9 cellular contexts compared by ENCODE assay signal in genomic region chr6:36033935-36034334, GRCh38. TPM values are rescaled to one million over a fixed set of nuclear protein-coding genes. Genes with fewer than 3 reads are reported as not detected.
DNase-seq lines count a peak whose midpoint lies in the region; ATAC-seq and TF ChIP-seq lines count a peak whose summit lies in the region.
"Had no signal": no experiment of that assay in that cellular context is flagged by ENCODE, and none has a peak within 500 bp of the region (broad histone marks: within the 10 kb centered on the region; RNA-seq: fewer than 3 reads in every experiment).

No MANE protein-coding gene starts in this region.

- TF ChIP-seq CTCF in NB4 (IDR thresholded peaks at IDR 0.05; ENCODE audit: low read depth, low read length) = no peak

- no peaks in the 10 kb centered on the region for H3K27me3 Mint-ChIP-seq in activated T-cell treated with anti-CD3 and anti-CD28 coated beads, Interleukin-2, amount 50 U/mL, for 4 hours (ENCODE audit: low read depth)

- no peak for TF ChIP-seq POLR2A in NB4 (IDR thresholded peaks at IDR 0.05; ENCODE audit: extremely low read depth, insufficient read length)

- H3K36me3 Mint-ChIP-seq in activated T-cell treated with anti-CD3 and anti-CD28 coated beads, Interleukin-2, amount 50 U/mL, for 4 hours (ENCODE audit: insufficient read depth) = peaks cover 11% of the 10 kb centered on the region

- POLR2A ChIA-PET in HEK293T (lab: Yijun Ruan, JAX) = no interaction called here

- peaks cover 76% of the 10 kb centered on the region for H3K4me1 Mint-ChIP-seq in activated T-cell treated with anti-CD3 and anti-CD28 coated beads, Interleukin-2, amount 50 U/mL, for 4 hours (ENCODE audit: low read depth)

- DNase-seq in NB4 (ENCODE audit: low read depth) (peak; percentile 59), iris pigment epithelial cell (ENCODE audit: low read depth) (peak; percentile 45), NCI-H524 treated with DMSO at 0.1 percent for 48 hours (lab: John Stamatoyannopoulos, UW) (no peak), NCI-H1417 (lab: John Stamatoyannopoulos, UW) (no peak), GDM1 (lab: John Stamatoyannopoulos, UW) (no peak), HEK293T (ENCODE audit: extremely low spot score) (no peak)
- DNase-seq in activated T-cell treated with anti-CD3 and anti-CD28 coated beads, Interleukin-2, amount 50 U/mL, for 4 hours = peak; percentile 29
- DNase-seq in stimulated activated CD8-positive, alpha-beta memory T cell treated with anti-CD3 and anti-CD28 coated beads, Interleukin-4, amount 100 ng/mL, for 48 hours = peak; percentile 63
- DNase-seq: tibial artery had no signal

- H3K4me3 Mint-ChIP-seq in activated T-cell treated with anti-CD3 and anti-CD28 coated beads, Interleukin-2, amount 50 U/mL, for 4 hours = no peak overlapping the region

- ATAC-seq in activated T-cell treated with anti-CD3 and anti-CD28 coated beads, Interleukin-2, amount 50 U/mL, for 4 hours = peak; percentile 88 to 89

- no peaks in the 10 kb centered on the region for H3K9me3 Mint-ChIP-seq in activated T-cell treated with anti-CD3 and anti-CD28 coated beads, Interleukin-2, amount 50 U/mL, for 4 hours

- peak overlapping the region; percentile 18 for H3K4me3 ChIP-seq in NB4 (ENCODE audit: low read depth, low read length)
- H3K4me3 ChIP-seq: tibial artery had no signal

- CTCF ChIA-PET in HEK293T (lab: Yijun Ruan, JAX) = no interaction called here

TF ChIP-seq in HEK293T, 16 proteins besides CTCF, POLR2A, EP300 and RAD21:
- no peak for TF ChIP-seq NFRKB (IDR thresholded peaks at IDR 0.05)
- no peak for TF ChIP-seq SUZ12 (IDR thresholded peaks at IDR 0.05)
- no peak for TF ChIP-seq L3MBTL2 (conservative IDR thresholded peaks at IDR 0.05)
- no peak for TF ChIP-seq SP1 (IDR thresholded peaks at IDR 0.05)
- no peak for TF ChIP-seq FOXK2 (IDR thresholded peaks at IDR 0.05)
- no peak for TF ChIP-seq BHLHE40 (IDR thresholded peaks at IDR 0.05; ENCODE audit: borderline replicate concordance)
- no peak for TF ChIP-seq ELF4 (IDR thresholded peaks at IDR 0.05)
- TF ChIP-seq, protein P1, sequence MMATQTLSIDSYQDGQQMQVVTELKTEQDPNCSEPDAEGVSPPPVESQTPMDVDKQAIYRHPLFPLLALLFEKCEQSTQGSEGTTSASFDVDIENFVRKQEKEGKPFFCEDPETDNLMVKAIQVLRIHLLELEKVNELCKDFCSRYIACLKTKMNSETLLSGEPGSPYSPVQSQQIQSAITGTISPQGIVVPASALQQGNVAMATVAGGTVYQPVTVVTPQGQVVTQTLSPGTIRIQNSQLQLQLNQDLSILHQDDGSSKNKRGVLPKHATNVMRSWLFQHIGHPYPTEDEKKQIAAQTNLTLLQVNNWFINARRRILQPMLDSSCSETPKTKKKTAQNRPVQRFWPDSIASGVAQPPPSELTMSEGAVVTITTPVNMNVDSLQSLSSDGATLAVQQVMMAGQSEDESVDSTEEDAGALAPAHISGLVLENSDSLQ (IDR thresholded peaks at IDR 0.05) = no peak
- TF ChIP-seq TARDBP (IDR thresholded peaks at IDR 0.05) = no peak
- TF ChIP-seq FOXM1 (IDR thresholded peaks at IDR 0.05; ENCODE audit: borderline replicate concordance) = no peak
- TF ChIP-seq ZNF384 (IDR thresholded peaks at IDR 0.05) = no peak
- no peak for TF ChIP-seq ARNT (IDR thresholded peaks at IDR 0.05)
- TF ChIP-seq FOXA1 (IDR thresholded peaks at IDR 0.05) = no peak
- TF ChIP-seq CTBP1 (IDR thresholded peaks at IDR 0.05; ENCODE audit: borderline replicate concordance) = no peak
- TF ChIP-seq LEF1 (IDR thresholded peaks at IDR 0.05; ENCODE audit: borderline replicate concordance) = no peak

RNA-seq across cellular contexts. Expression of gene MAPK14, which starts 6.3 kb away (rescaled TPM):
- total RNA-seq in activated T-cell treated with anti-CD3 and anti-CD28 coated beads, Interleukin-2, amount 50 U/mL, for 4 hours = 10 to 100 TPM; 35.7 to 40.9 (median 38.7) TPM

RNA-seq across cellular contexts. Expression of gene SLC26A8, which starts 9.5 kb away (rescaled TPM):
- total RNA-seq in activated T-cell treated with anti-CD3 and anti-CD28 coated beads, Interleukin-2, amount 50 U/mL, for 4 hours = not detected

Comparison
In these comparisons a context has a peak if more than half of its experiments do, and no peak if none do; other contexts are left out.
1. DNase-seq: peak in NB4 (single experiment), activated T-cell treated with anti-CD3 and anti-CD28 coated beads, Interleukin-2, amount 50 U/mL, for 4 hours (single experiment), iris pigment epithelial cell (single experiment) and stimulated activated CD8-positive, alpha-beta memory T cell treated with anti-CD3 and anti-CD28 coated beads, Interleukin-4, amount 100 ng/mL, for 48 hours (single experiment); none in NCI-H524 treated with DMSO at 0.1 percent for 48 hours (single experiment), NCI-H1417 (0 of 3), GDM1 (single experiment) and HEK293T (single experiment).